In the genomic region with DNA sequence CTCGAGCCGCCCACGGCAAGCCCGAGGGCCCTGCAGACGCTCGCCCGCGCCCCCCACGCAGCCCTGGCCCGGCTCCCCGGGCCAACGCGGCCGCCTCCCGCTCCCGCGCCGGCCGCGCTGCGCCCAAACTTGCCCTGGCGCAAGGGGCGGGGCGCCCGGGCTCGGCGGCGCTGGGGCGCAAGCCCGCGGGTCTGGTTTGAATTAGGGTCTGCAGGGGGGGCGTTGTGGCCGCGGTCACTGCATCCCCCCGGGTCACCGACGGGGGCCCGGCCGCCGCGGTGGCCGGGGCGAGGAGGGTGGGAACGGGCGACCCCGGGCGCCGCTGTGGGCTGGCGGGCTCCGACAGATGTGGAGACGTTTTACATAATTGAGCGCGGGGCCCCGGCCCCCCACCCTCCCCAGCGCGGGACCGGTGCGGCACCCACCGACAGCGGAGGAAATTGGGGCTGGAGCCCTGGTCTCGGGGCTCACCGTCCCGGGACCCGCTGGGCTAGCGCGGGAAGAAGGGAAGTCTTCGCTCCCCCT, we compare ENCODE assay signal across 1 cellular context.
TF ChIP-seq lines count a peak whose summit lies in the region.

No MANE protein-coding gene starts in this region.

TF ChIP-seq in H1, 55 proteins besides CTCF, POLR2A, EP300 and RAD21:
- TF ChIP-seq SP4 (IDR thresholded peaks at IDR 0.05; ENCODE audit: low read length), result no peak
- no peak for TF ChIP-seq GABPA (IDR thresholded peaks at IDR 0.05; ENCODE audit: borderline replicate concordance, insufficient read depth, low read length)
- no peak for TF ChIP-seq KDM5A (IDR thresholded peaks at IDR 0.05; ENCODE audit: low read length)
- no peak for TF ChIP-seq FOSL1 (IDR thresholded peaks at IDR 0.05; ENCODE audit: insufficient read depth, low read depth, low read length)
- TF ChIP-seq RBBP5 (IDR thresholded peaks at IDR 0.05; ENCODE audit: borderline replicate concordance, low read depth, low read length), result peak; percentile 39; the same call in 1 of the 2 replicates
- TF ChIP-seq HDAC6 (IDR thresholded peaks at IDR 0.05; ENCODE audit: low read depth, low read length), result no peak
- peak; percentile 19; the same call in 1 of the 2 replicates for TF ChIP-seq PHF8 (conservative IDR thresholded peaks at IDR 0.05; ENCODE audit: low read depth, low read length)
- peak; percentile 62 for TF ChIP-seq KDM4A (IDR thresholded peaks at IDR 0.05; ENCODE audit: low read depth, low read length, severe bottlenecking)
